In genomic region chr3:185353823-185354614, GRCh38 we compare ENCODE assay signal across 8 cellular contexts. TPM values are rescaled to one million over a fixed set of nuclear protein-coding genes. Genes with fewer than 3 reads are reported as not detected.
A peak's percentile ranks its signal among the peaks of the same experiment; 100 is the strongest.
DNase-seq lines count a peak whose midpoint lies in the region; ATAC-seq and TF ChIP-seq lines count a peak whose summit lies in the region.

No MANE protein-coding gene starts in this region.

- no peaks in the 10 kb centered on the region for H3K36me3 Mint-ChIP-seq in stimulated activated memory B cell treated with anti-CD40 and anti-IgM and Interleukin-4, amounts not matched to agents 10 μg/mL and 1 μg/mL and 100 μg/mL, for 72 hours

- no peak overlapping the region for H3K27ac ChIP-seq in effector memory CD4-positive, alpha-beta T cell (ENCODE audit: insufficient read depth, low read length, poor library complexity, severe bottlenecking)

- peaks cover 22% of the 10 kb centered on the region for H3K27me3 Mint-ChIP-seq in stimulated activated memory B cell treated with anti-CD40 and anti-IgM and Interleukin-4, amounts not matched to agents 10 μg/mL and 1 μg/mL and 100 μg/mL, for 72 hours

- no peaks in the 10 kb centered on the region for H3K4me1 ChIP-seq in effector memory CD4-positive, alpha-beta T cell (ENCODE audit: control insufficient read depth, insufficient read depth, low read length, poor library complexity, severe bottlenecking)

- peaks cover 4% of the 10 kb centered on the region for H3K9me3 Mint-ChIP-seq in stimulated activated memory B cell treated with anti-CD40 and anti-IgM and Interleukin-4, amounts not matched to agents 10 μg/mL and 1 μg/mL and 100 μg/mL, for 72 hours

- H3K4me3 Mint-ChIP-seq in stimulated activated memory B cell treated with anti-CD40 and anti-IgM and Interleukin-4, amounts not matched to agents 10 μg/mL and 1 μg/mL and 100 μg/mL, for 72 hours: no peak overlapping the region

- H3K27me3 ChIP-seq in effector memory CD4-positive, alpha-beta T cell (replicated peaks; ENCODE audit: control insufficient read depth, insufficient read depth, low read length, poor library complexity, severe bottlenecking): no peaks in the 10 kb centered on the region

- no peaks in the 10 kb centered on the region for H3K36me3 ChIP-seq in effector memory CD4-positive, alpha-beta T cell (ENCODE audit: control insufficient read depth, insufficient read depth, low read length)

- DNase-seq in Caki2 (ENCODE audit: low read depth): peak; percentile 59
- DNase-seq in GM20000 (ENCODE audit: low spot score): peak; percentile 70
- peak; percentile 92 to 96 for DNase-seq in NCI-H526 (lab: John Stamatoyannopoulos, UW)
- peak; percentile 51 for DNase-seq in activated CD4-positive, alpha-beta T cell treated with anti-CD3 and anti-CD28 coated beads, Interleukin-2, amount 50 U/mL, for 1 hour
- DNase-seq in effector memory CD4-positive, alpha-beta T cell: peak in 2 of 3 donors; percentile 11
- DNase-seq in myocyte (ENCODE audit: low read depth): peak; percentile 59

- no peaks in the 10 kb centered on the region for H3K9me3 ChIP-seq in effector memory CD4-positive, alpha-beta T cell (ENCODE audit: control insufficient read depth, low read length)

- peak; percentile 48 for TF ChIP-seq CTCF in GM20000 (IDR thresholded peaks at IDR 0.05; ENCODE audit: extremely low read depth, missing control alignments)

- ATAC-seq in HG03558 (IDR thresholded peaks at IDR 0.05; ENCODE audit: extremely low read depth, unreplicated experiment): peak; percentile 96
- peak; percentile 81 for ATAC-seq in stimulated activated memory B cell treated with anti-CD40 and anti-IgM and Interleukin-4, amounts not matched to agents 10 μg/mL and 1 μg/mL and 100 μg/mL, for 72 hours

- no peaks in the 10 kb centered on the region for H3K4me1 Mint-ChIP-seq in stimulated activated memory B cell treated with anti-CD40 and anti-IgM and Interleukin-4, amounts not matched to agents 10 μg/mL and 1 μg/mL and 100 μg/mL, for 72 hours

- in situ Hi-C loops in Caki2 (cut with HindIII; ENCODE audit: low pct_unique_long_range_greater_than_20kb, low sequenced_read_pairs): no loop called here

- no peak overlapping the region for H3K27ac Mint-ChIP-seq in stimulated activated memory B cell treated with anti-CD40 and anti-IgM and Interleukin-4, amounts not matched to agents 10 μg/mL and 1 μg/mL and 100 μg/mL, for 72 hours

- no peak overlapping the region for H3K4me3 ChIP-seq in effector memory CD4-positive, alpha-beta T cell (ENCODE audit: insufficient read depth, low read depth, low read length, poor library complexity, severe bottlenecking)

RNA-seq across cellular contexts. Expression of gene MAP3K13, which starts 8.9 kb away (rescaled TPM):
- total RNA-seq in Caki2 (2014; rRNA removed; shearing (Covaris generic); ENCODE audit: low replicate concordance): 16.9 and 20.6 TPM in 2 replicates
- 9.4 and 12.1 TPM in 2 replicates for total RNA-seq in myocyte
- polyA plus RNA-seq in myocyte (2012): 10.7 TPM

Comparison
In these comparisons a context has a peak if more than half of its experiments do, and no peak if none do; other contexts are left out.
1. DNase-seq: peak in every context shown above with its lines; median percentile 94 in NCI-H526; 70 in GM20000; 59 in Caki2; 59 in myocyte; 51 in activated CD4-positive, alpha-beta T cell treated with anti-CD3 and anti-CD28 coated beads, Interleukin-2, amount 50 U/mL, for 1 hour; 11 in effector memory CD4-positive, alpha-beta T cell.